17 cellular contexts compared by ENCODE assay signal in the genomic region with DNA sequence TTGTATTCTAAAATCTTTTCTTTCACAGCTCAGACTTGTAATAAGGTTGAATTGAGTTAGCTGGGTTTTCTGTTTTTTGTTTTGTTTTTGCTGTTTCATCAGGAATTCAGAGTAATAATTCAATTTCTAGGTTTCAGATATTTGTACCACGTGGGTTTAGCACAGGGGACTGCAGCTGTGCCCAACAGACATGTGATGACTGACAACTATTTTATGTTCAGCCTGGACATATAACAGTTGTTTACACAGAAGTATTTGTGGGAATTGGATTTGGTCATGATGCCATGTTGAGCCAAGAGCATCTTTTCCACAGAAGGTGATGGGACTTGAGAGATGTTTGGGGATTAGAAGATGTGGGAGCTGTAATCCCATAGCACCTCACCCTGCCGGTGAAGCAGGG.
"Had no signal": no experiment of that assay in that cellular context is flagged by ENCODE, and none has a peak within 500 bp of the region (broad histone marks: within the 10 kb centered on the region; RNA-seq: fewer than 3 reads in every experiment).

No MANE protein-coding gene starts in this region.

- H3K9me3 ChIP-seq: left ventricle myocardium inferior, thyroid gland had no signal

- H2AFZ ChIP-seq: neural progenitor cell had no signal

- H3K9ac ChIP-seq: neural progenitor cell had no signal

- H3K4me3 Mint-ChIP-seq: activated CD8-positive, alpha-beta T cell treated with anti-CD3 and anti-CD28 coated beads for 36 hours; activated naive CD4-positive, alpha-beta T cell treated with anti-CD3 and anti-CD28 coated beads for 36 hours; activated naive CD8-positive, alpha-beta T cell treated with anti-CD3 and anti-CD28 coated beads, Interleukin-2, amount 50 U/mL, for 24 hours; dendritic cell treated with granulocyte-macrophage colony-stimulating factor and Interleukin-4, amounts not matched to agents 40 ng/mL and 50 ng/mL, for 4 days; neural progenitor cell; stimulated activated naive CD8-positive, alpha-beta T cell treated with anti-CD3 and anti-CD28 coated beads, Interleukin-15, Interleukin-2, amounts not matched to agents 100 ng/mL and 50 ng/mL, for 24 hours; WTC11 had no signal

- H3K27me3 Mint-ChIP-seq: activated CD8-positive, alpha-beta T cell treated with anti-CD3 and anti-CD28 coated beads for 36 hours; activated naive CD8-positive, alpha-beta T cell treated with anti-CD3 and anti-CD28 coated beads, Interleukin-2, amount 50 U/mL, for 24 hours; dendritic cell treated with granulocyte-macrophage colony-stimulating factor and Interleukin-4, amounts not matched to agents 40 ng/mL and 50 ng/mL, for 4 days; stimulated activated naive CD8-positive, alpha-beta T cell treated with anti-CD3 and anti-CD28 coated beads, Interleukin-15, Interleukin-2, amounts not matched to agents 100 ng/mL and 50 ng/mL, for 24 hours had no signal

- H3K36me3 ChIP-seq: cardiac muscle cell, neural progenitor cell, thyroid gland had no signal

- H3K27me3 ChIP-seq: cardiac muscle cell, neural progenitor cell, thyroid gland had no signal

- H3K4me3 ChIP-seq: cardiac muscle cell, left ventricle myocardium inferior, neural progenitor cell, thyroid gland had no signal

- DNase-seq: effector CD4-positive, alpha-beta T cell; foreskin melanocyte; glutamatergic neuron; hypothalamus; left ventricle myocardium inferior; stimulated activated CD4-positive, alpha-beta T cell treated with anti-CD3 and anti-CD28 coated beads, Interleukin-12 subunit alpha, Interleukin-12 subunit beta, amount 100 ng/mL, for 4 hours; substantia nigra; T1000; thyroid gland had no signal

- H3K4me1 Mint-ChIP-seq: WTC11 had no signal

- H3K27ac Mint-ChIP-seq: activated naive CD4-positive, alpha-beta T cell treated with anti-CD3 and anti-CD28 coated beads for 36 hours; dendritic cell treated with granulocyte-macrophage colony-stimulating factor and Interleukin-4, amounts not matched to agents 40 ng/mL and 50 ng/mL, for 4 days; stimulated activated naive CD8-positive, alpha-beta T cell treated with anti-CD3 and anti-CD28 coated beads, Interleukin-15, Interleukin-2, amounts not matched to agents 100 ng/mL and 50 ng/mL, for 24 hours; WTC11 had no signal

- H3K4me1 ChIP-seq: thyroid gland had no signal

- H3K36me3 Mint-ChIP-seq: WTC11 had no signal

- H3K27ac ChIP-seq: cardiac muscle cell, left ventricle myocardium inferior, neural progenitor cell, thyroid gland had no signal

- H3K4me2 ChIP-seq: neural progenitor cell had no signal

- H3K9me3 Mint-ChIP-seq: activated CD8-positive, alpha-beta T cell treated with anti-CD3 and anti-CD28 coated beads for 36 hours; activated naive CD4-positive, alpha-beta T cell treated with anti-CD3 and anti-CD28 coated beads for 36 hours; activated naive CD8-positive, alpha-beta T cell treated with anti-CD3 and anti-CD28 coated beads, Interleukin-2, amount 50 U/mL, for 24 hours; dendritic cell treated with granulocyte-macrophage colony-stimulating factor and Interleukin-4, amounts not matched to agents 40 ng/mL and 50 ng/mL, for 4 days; stimulated activated naive CD8-positive, alpha-beta T cell treated with anti-CD3 and anti-CD28 coated beads, Interleukin-15, Interleukin-2, amounts not matched to agents 100 ng/mL and 50 ng/mL, for 24 hours; WTC11 had no signal
